Comparison of ENCODE assay signal across 18 cellular contexts in the genomic region with DNA sequence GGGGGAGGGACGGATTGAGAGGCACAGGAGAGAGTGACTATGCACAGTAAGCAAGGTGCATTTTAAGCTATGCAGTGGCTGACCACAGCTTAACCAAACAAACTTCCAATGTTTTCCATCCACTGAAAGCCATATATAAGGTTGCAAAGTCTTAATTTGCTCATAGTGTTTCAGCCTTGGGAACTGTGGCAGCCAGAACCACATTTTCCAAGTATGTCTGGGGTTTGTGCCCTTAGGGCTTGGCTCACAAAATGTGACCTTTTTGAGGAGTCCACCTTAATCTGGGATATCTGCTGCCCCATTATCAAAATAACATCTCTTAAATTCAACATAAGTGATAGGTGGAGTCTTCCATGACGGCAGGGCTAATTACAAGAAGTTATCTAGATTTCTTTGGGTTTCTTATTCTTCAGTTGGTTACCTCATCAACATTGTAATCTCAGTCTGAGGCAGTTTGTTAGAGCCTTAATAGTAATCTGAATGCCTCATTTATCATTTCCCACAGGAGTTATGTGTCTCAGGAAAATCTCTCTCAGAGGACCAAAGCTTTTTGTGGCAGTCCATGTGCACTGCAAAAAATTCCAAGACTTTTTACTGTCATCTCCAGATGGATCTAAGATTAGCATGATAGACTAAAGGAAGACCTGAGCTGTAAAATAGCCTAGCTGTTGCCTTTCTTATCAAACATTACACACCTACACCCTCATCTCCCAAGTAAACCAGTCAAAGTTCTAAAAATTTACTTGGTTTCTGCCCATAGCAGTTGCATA. TPM values are rescaled to one million over a fixed set of nuclear protein-coding genes. Genes with fewer than 3 reads are reported as not detected.
A peak's percentile ranks its signal among the peaks of the same experiment; 100 is the strongest.
DNase-seq lines count a peak whose midpoint lies in the region; ATAC-seq lines count a peak whose summit lies in the region.
"Had no signal": no experiment of that assay in that cellular context is flagged by ENCODE, and none has a peak within 500 bp of the region (broad histone marks: within the 10 kb centered on the region; RNA-seq: fewer than 3 reads in every experiment).

No MANE protein-coding gene starts in this region.

- no peak overlapping the region for H2BK120ac ChIP-seq in trophoblast cell (ENCODE audit: insufficient read depth, low read length, poor library complexity)

- H3K27ac ChIP-seq in trophoblast cell (ENCODE audit: low read depth, low read length), result no peak overlapping the region
- H3K27ac ChIP-seq: 22Rv1; A549; BLaER1 treated with 17β-estradiol and CSF1 and Interleukin-3, amounts not matched to agents 10 nM and 100 nM; C4-2B had no signal

- no peak overlapping the region for H2AK5ac ChIP-seq in trophoblast cell (ENCODE audit: low read length)

- H3K23ac ChIP-seq in trophoblast cell (ENCODE audit: low read length), result no peak overlapping the region

- H3K36me3 ChIP-seq in trophoblast cell (ENCODE audit: control insufficient read depth in 1 of 2, insufficient read depth in 2 of 2, low read length in 2 of 2), result no peaks in the 10 kb centered on the region
- H3K36me3 ChIP-seq: BLaER1 treated with 17β-estradiol and CSF1 and Interleukin-3, amounts not matched to agents 10 nM and 100 nM had no signal

- no peak overlapping the region for H3K18ac ChIP-seq in trophoblast cell (ENCODE audit: low read length)

- no peaks in the 10 kb centered on the region for H3K4me1 ChIP-seq in trophoblast cell (ENCODE audit: control insufficient read depth in 1 of 2, insufficient read depth in 2 of 2, low read length in 2 of 2)
- H3K4me1 ChIP-seq: A549; BLaER1 treated with 17β-estradiol and CSF1 and Interleukin-3, amounts not matched to agents 10 nM and 100 nM; Caco-2 had no signal

- no peak overlapping the region for H3K4me2 ChIP-seq in trophoblast cell (ENCODE audit: low read length)
- H3K4me2 ChIP-seq: A549; BLaER1 treated with 17β-estradiol and CSF1 and Interleukin-3, amounts not matched to agents 10 nM and 100 nM had no signal

- H4K12ac ChIP-seq in trophoblast cell (ENCODE audit: low read depth, low read length), result no peak overlapping the region

- no peaks in the 10 kb centered on the region for H3K27me3 ChIP-seq in trophoblast cell (ENCODE audit: insufficient read depth, low read length)
- H3K27me3 ChIP-seq: BLaER1 treated with 17β-estradiol and CSF1 and Interleukin-3, amounts not matched to agents 10 nM and 100 nM had no signal

- H3K79me1 ChIP-seq in trophoblast cell (ENCODE audit: low read length), result no peaks in the 10 kb centered on the region

- no peak overlapping the region for H4K91ac ChIP-seq in trophoblast cell (ENCODE audit: low read depth, low read length)

- no CpG with 5 or more reads among the region's 2 CpGs for WGBS in trophoblast cell (ENCODE audit: extremely low coverage, insufficient coverage, insufficient read length)

- H3K4ac ChIP-seq in trophoblast cell (ENCODE audit: low read depth, low read length), result no peak overlapping the region

- DNase-seq in H4 (ENCODE audit: low spot score) (peak; percentile 8), amniotic epithelial cell (ENCODE audit: low read depth) (peak; percentile 31), astrocyte of the hippocampus (ENCODE audit: low read depth, low spot score) (peak; percentile 15), trophoblast cell (peak; percentile 65 to 96), RKO (ENCODE audit: low spot score) (no peak)
- DNase-seq: AML-193; Caco-2; Calu3; CD4-positive, alpha-beta T cell; CD8-positive, alpha-beta T cell; DMS79 treated with DMSO at 0.1 percent for 48 hours; GF-D8 had no signal

- H3K79me2 ChIP-seq in trophoblast cell (ENCODE audit: control insufficient read depth, insufficient read depth, low read length, poor library complexity), result no peaks in the 10 kb centered on the region

- H3K9ac ChIP-seq in trophoblast cell (ENCODE audit: low read length), result no peak overlapping the region
- H3K9ac ChIP-seq: BLaER1 treated with 17β-estradiol and CSF1 and Interleukin-3, amounts not matched to agents 10 nM and 100 nM had no signal

- H3K4me3 ChIP-seq in trophoblast cell (ENCODE audit: low read depth, low read length), result no peak overlapping the region
- H3K4me3 ChIP-seq: A549; BLaER1 treated with 17β-estradiol and CSF1 and Interleukin-3, amounts not matched to agents 10 nM and 100 nM had no signal

- no peak overlapping the region for H4K8ac ChIP-seq in trophoblast cell (ENCODE audit: low read depth, low read length)

- no peak overlapping the region for H2BK12ac ChIP-seq in trophoblast cell (ENCODE audit: low read length)

- H2BK5ac ChIP-seq in trophoblast cell (ENCODE audit: low read depth, low read length, poor library complexity), result no peak overlapping the region

- no peak overlapping the region for H3K14ac ChIP-seq in trophoblast cell (ENCODE audit: low read length)

- H3K9me3 ChIP-seq in trophoblast cell (ENCODE audit: insufficient read depth, low read depth, low read length), result no peaks in the 10 kb centered on the region
- H3K9me3 ChIP-seq: A549, Caco-2 had no signal

- no peak overlapping the region for H2AFZ ChIP-seq in trophoblast cell (ENCODE audit: insufficient read depth, low read length, poor library complexity)

- ATAC-seq in HG02852 (IDR thresholded peaks at IDR 0.05; ENCODE audit: unreplicated experiment), result no peak
- no peak for ATAC-seq in GM21515 (IDR thresholded peaks at IDR 0.05; ENCODE audit: unreplicated experiment)
- ATAC-seq: A549; CD8-positive, alpha-beta T cell had no signal

RNA-seq across cellular contexts. Expression of a gene that starts 15.2 kb away (rescaled TPM):
- 89.6 and 94.6 TPM in 2 replicates for total RNA-seq in H4 (2014; rRNA removed; shearing (Covaris generic))
- polyA plus RNA-seq in trophoblast cell (2013), result 110 TPM in 2 replicates
